In genomic region chr2:38128653-38129052, GRCh38 we compare ENCODE assay signal across 14 cellular contexts. TPM values are rescaled to one million over a fixed set of nuclear protein-coding genes. Genes with fewer than 3 reads are reported as not detected.
DNase-seq lines count a peak whose midpoint lies in the region; ATAC-seq and TF ChIP-seq lines count a peak whose summit lies in the region.
"Had no signal": no experiment of that assay in that cellular context is flagged by ENCODE, and none has a peak within 500 bp of the region (broad histone marks: within the 10 kb centered on the region; RNA-seq: fewer than 3 reads in every experiment).

No MANE protein-coding gene starts in this region.

- intact Hi-C loops in activated CD8-positive, alpha-beta T cell treated with anti-CD3 and anti-CD28 coated beads for 36 hours (cut with micrococcal nuclease): no loop called here

- H3K27ac ChIP-seq in mesenchymal stem cell (ENCODE audit: low read length, poor library complexity, severe bottlenecking): no peak overlapping the region

- peak; percentile 49 for ATAC-seq in HG03103 (IDR thresholded peaks at IDR 0.05; ENCODE audit: low read depth, unreplicated experiment)
- no peak for ATAC-seq in activated CD8-positive, alpha-beta T cell treated with anti-CD3 and anti-CD28 coated beads for 36 hours
- no peak for ATAC-seq in GM21723 (IDR thresholded peaks at IDR 0.05; ENCODE audit: unreplicated experiment)

- H2AK5ac ChIP-seq in mesenchymal stem cell (ENCODE audit: low read length, severe bottlenecking): no peak overlapping the region

- H3K4me3 ChIP-seq in mesenchymal stem cell (ENCODE audit: insufficient read depth in 1 of 2, low read depth in 1 of 2, low read length in 2 of 2): no peak overlapping the region

- DNase-seq in GM03348 (ENCODE audit: low spot score) (peak; percentile 40), amniotic epithelial cell (ENCODE audit: low read depth) (peak; percentile 42), mesenchymal stem cell (peak; percentile 60), epidermal melanocyte (ENCODE audit: insufficient read length, low spot score) (no peak)
- DNase-seq in activated naive CD8-positive, alpha-beta T cell treated with anti-CD3 and anti-CD28 coated beads for 36 hours: no peak
- DNase-seq in activated CD8-positive, alpha-beta T cell treated with anti-CD3 and anti-CD28 coated beads for 36 hours: no peak
- DNase-seq: activated gamma-delta T cell, BE2C, HCEC 1CT, IMR-90, NCI-H748 treated with DMSO at 0.1 percent for 48 hours, T1000 had no signal

- no peaks in the 10 kb centered on the region for H3K27me3 Mint-ChIP-seq in activated naive CD8-positive, alpha-beta T cell treated with anti-CD3 and anti-CD28 coated beads for 36 hours
- no peaks in the 10 kb centered on the region for H3K27me3 Mint-ChIP-seq in activated CD8-positive, alpha-beta T cell treated with anti-CD3 and anti-CD28 coated beads for 36 hours

- no peak overlapping the region for H3K9ac ChIP-seq in mesenchymal stem cell (ENCODE audit: low read length)

- no peak overlapping the region for H3K27ac Mint-ChIP-seq in activated naive CD8-positive, alpha-beta T cell treated with anti-CD3 and anti-CD28 coated beads for 36 hours
- H3K27ac Mint-ChIP-seq in activated CD8-positive, alpha-beta T cell treated with anti-CD3 and anti-CD28 coated beads for 36 hours: no peak overlapping the region

- CTCF ChIA-PET in activated CD8-positive, alpha-beta T cell treated with anti-CD3 and anti-CD28 coated beads for 36 hours (lab: Charles Lee): interaction anchor here (1.1 to 1.5 kb wide), 2 partner anchors 13 to 15 kb away, joined by 3 to 4 read pairs; no protein-coding TSS in a partner anchor

- H3K4me3 Mint-ChIP-seq in activated naive CD8-positive, alpha-beta T cell treated with anti-CD3 and anti-CD28 coated beads for 36 hours: no peak overlapping the region
- no peak overlapping the region for H3K4me3 Mint-ChIP-seq in activated CD8-positive, alpha-beta T cell treated with anti-CD3 and anti-CD28 coated beads for 36 hours

- TF ChIP-seq CTCF in activated CD8-positive, alpha-beta T cell treated with anti-CD3 and anti-CD28 coated beads for 36 hours (IDR thresholded peaks at IDR 0.05): no peak

- WGBS in mesenchymal stem cell: 75% methylated on average over 2 of the region's 2 CpGs

- H3K9me3 ChIP-seq in mesenchymal stem cell (ENCODE audit: control insufficient read depth, low read length): peaks cover 8% of the 10 kb centered on the region
- H3K9me3 ChIP-seq: BE2C had no signal

- POLR2A ChIA-PET in activated CD8-positive, alpha-beta T cell treated with anti-CD3 and anti-CD28 coated beads for 36 hours (lab: Charles Lee): no interaction called here

- H3K4ac ChIP-seq in mesenchymal stem cell (ENCODE audit: low read depth in 1 of 2, low read length in 2 of 2): no peak overlapping the region

- no peak overlapping the region for H2BK15ac ChIP-seq in mesenchymal stem cell (ENCODE audit: low read depth, poor library complexity, severe bottlenecking)

- H3K4me1 ChIP-seq in mesenchymal stem cell (ENCODE audit: control insufficient read depth, insufficient read depth, low read depth, low read length): no peaks in the 10 kb centered on the region
- H3K4me1 ChIP-seq: BE2C had no signal

- no peak overlapping the region for H3K4me2 ChIP-seq in mesenchymal stem cell (ENCODE audit: low read length, poor library complexity, severe bottlenecking)

- H2BK12ac ChIP-seq in mesenchymal stem cell (ENCODE audit: low read length in 2 of 2): no peak overlapping the region

- H3K14ac ChIP-seq in mesenchymal stem cell (ENCODE audit: low read length in 2 of 2): no peak overlapping the region

- peaks cover 5 to 7% of the 10 kb centered on the region in 2 experiments for H3K36me3 ChIP-seq in mesenchymal stem cell (ENCODE audit: control insufficient read depth in 1 of 2, insufficient read depth in 2 of 2, low read depth in 1 of 2, low read length in 2 of 2)
- H3K36me3 ChIP-seq: BE2C had no signal

- no peak overlapping the region for H4K91ac ChIP-seq in mesenchymal stem cell (ENCODE audit: low read length)

- H3K4me1 Mint-ChIP-seq in activated naive CD8-positive, alpha-beta T cell treated with anti-CD3 and anti-CD28 coated beads for 36 hours: peaks cover 1% of the 10 kb centered on the region
- H3K4me1 Mint-ChIP-seq in activated CD8-positive, alpha-beta T cell treated with anti-CD3 and anti-CD28 coated beads for 36 hours (ENCODE audit: low read depth): no peaks in the 10 kb centered on the region

- H3K27me3 ChIP-seq in mesenchymal stem cell (ENCODE audit: control insufficient read depth in 1 of 2, insufficient read depth in 1 of 2, low read length in 2 of 2): no peaks in the 10 kb centered on the region
- H3K27me3 ChIP-seq: BE2C had no signal

- no peak overlapping the region for H3K23ac ChIP-seq in mesenchymal stem cell (ENCODE audit: low read length in 2 of 2)

- no peak overlapping the region for H4K8ac ChIP-seq in mesenchymal stem cell (ENCODE audit: low read length)

- H2BK120ac ChIP-seq in mesenchymal stem cell (ENCODE audit: low read depth, low read length): no peak overlapping the region

- no peak overlapping the region for H2BK5ac ChIP-seq in mesenchymal stem cell (ENCODE audit: low read depth, low read length, poor library complexity, severe bottlenecking)

- peaks cover 27% of the 10 kb centered on the region for H3K9me3 Mint-ChIP-seq in activated naive CD8-positive, alpha-beta T cell treated with anti-CD3 and anti-CD28 coated beads for 36 hours
- peaks cover 19% of the 10 kb centered on the region for H3K9me3 Mint-ChIP-seq in activated CD8-positive, alpha-beta T cell treated with anti-CD3 and anti-CD28 coated beads for 36 hours

- no peak overlapping the region for H2AFZ ChIP-seq in mesenchymal stem cell (ENCODE audit: low read depth, low read length)

- no peak overlapping the region for H3K18ac ChIP-seq in mesenchymal stem cell (ENCODE audit: low read depth in 1 of 2, low read length in 2 of 2)

- peaks cover 8% of the 10 kb centered on the region for H3K36me3 Mint-ChIP-seq in activated naive CD8-positive, alpha-beta T cell treated with anti-CD3 and anti-CD28 coated beads for 36 hours
- H3K36me3 Mint-ChIP-seq in activated CD8-positive, alpha-beta T cell treated with anti-CD3 and anti-CD28 coated beads for 36 hours (ENCODE audit: low read depth): peaks cover 2% of the 10 kb centered on the region

- no peaks in the 10 kb centered on the region for H3K79me1 ChIP-seq in mesenchymal stem cell (replicated peaks; ENCODE audit: low read length, poor library complexity, severe bottlenecking)

RNA-seq across cellular contexts. Expression of gene CYP1B1, which starts 52.7 kb away (rescaled TPM):
- 32.4 TPM for polyA plus RNA-seq in mesenchymal stem cell (2013, experiment 1 of 2)
- polyA plus RNA-seq in mesenchymal stem cell (2013, experiment 2 of 2): 33.1 TPM
- 10 to 100 TPM; 21.7 to 23.5 TPM for total RNA-seq in activated naive CD8-positive, alpha-beta T cell treated with anti-CD3 and anti-CD28 coated beads for 36 hours
- 1 to 10 TPM; 2.2 to 3.6 TPM for total RNA-seq in activated CD8-positive, alpha-beta T cell treated with anti-CD3 and anti-CD28 coated beads for 36 hours

Comparison
In these comparisons a context has a peak if more than half of its experiments do, and no peak if none do; other contexts are left out.
1. DNase-seq: peak in GM03348 (single experiment), amniotic epithelial cell (single experiment) and mesenchymal stem cell (single experiment); none in epidermal melanocyte (single experiment), activated naive CD8-positive, alpha-beta T cell treated with anti-CD3 and anti-CD28 coated beads for 36 hours (single experiment) and activated CD8-positive, alpha-beta T cell treated with anti-CD3 and anti-CD28 coated beads for 36 hours (single experiment).
2. RNA of gene CYP1B1, which starts 52.7 kb away (total RNA-seq): 21.7 to 23.5 TPM in activated naive CD8-positive, alpha-beta T cell treated with anti-CD3 and anti-CD28 coated beads for 36 hours; 2.2 to 3.6 TPM in activated CD8-positive, alpha-beta T cell treated with anti-CD3 and anti-CD28 coated beads for 36 hours; every median in the first group is over 4 times any median in the second.